In genomic region chr7:47757946-47758371, GRCh38 we compare ENCODE assay signal across 11 cellular contexts.
A peak's percentile ranks its signal among the peaks of the same experiment; 100 is the strongest.
DNase-seq lines count a peak whose midpoint lies in the region; ATAC-seq and TF ChIP-seq lines count a peak whose summit lies in the region.
"Had no signal": no experiment of that assay in that cellular context is flagged by ENCODE, and none has a peak within 500 bp of the region (broad histone marks: within the 10 kb centered on the region; RNA-seq: fewer than 3 reads in every experiment).

No MANE protein-coding gene starts in this region.

- peak overlapping the region; percentile 80 to 96 for H3K27ac ChIP-seq in aorta (ENCODE audit: low read depth in 1 of 2, low read length in 2 of 2)
- H3K27ac ChIP-seq: 22Rv1, WERI-Rb-1 had no signal

- no peak for TF ChIP-seq CTCF in neural crest cell (conservative IDR thresholded peaks at IDR 0.05)

- H3K9me3 Mint-ChIP-seq in neural crest cell, result peaks cover 4% of the 10 kb centered on the region
- H3K9me3 Mint-ChIP-seq in activated naive CD8-positive, alpha-beta T cell treated with anti-CD3 and anti-CD28 coated beads, Interleukin-2, amount 50 U/mL, for 24 hours, result no peaks in the 10 kb centered on the region

- H3K27me3 Mint-ChIP-seq in neural crest cell (ENCODE audit: low read depth), result no peaks in the 10 kb centered on the region
- H3K27me3 Mint-ChIP-seq in activated naive CD8-positive, alpha-beta T cell treated with anti-CD3 and anti-CD28 coated beads, Interleukin-2, amount 50 U/mL, for 24 hours, result no peaks in the 10 kb centered on the region

- intact Hi-C loops in Right ventricle myocardium inferior (cut with DNase I), result no loop called here
- intact Hi-C loops in cardiac septum (cut with DNase I), result no loop called here
- intact Hi-C loops in aorta (cut with DNase I), result loop anchor here (5.0 to 10.0 kb wide), 2 partner anchors 63 to 66 kb away; no protein-coding TSS in a partner anchor

- H3K4me1 Mint-ChIP-seq in neural crest cell, result peaks cover 17% of the 10 kb centered on the region
- H3K4me1 Mint-ChIP-seq in activated naive CD8-positive, alpha-beta T cell treated with anti-CD3 and anti-CD28 coated beads, Interleukin-2, amount 50 U/mL, for 24 hours, result peaks cover 3% of the 10 kb centered on the region

- H3K36me3 Mint-ChIP-seq in neural crest cell (ENCODE audit: low read depth), result no peaks in the 10 kb centered on the region
- H3K36me3 Mint-ChIP-seq in activated naive CD8-positive, alpha-beta T cell treated with anti-CD3 and anti-CD28 coated beads, Interleukin-2, amount 50 U/mL, for 24 hours (ENCODE audit: low read depth), result no peaks in the 10 kb centered on the region

- H3K4me3 ChIP-seq in aorta (ENCODE audit: low read length in 2 of 2), result no peak overlapping the region

- H3K36me3 ChIP-seq in aorta (ENCODE audit: control insufficient read depth in 1 of 2, insufficient read depth in 2 of 2, low read length in 1 of 2), result no peaks in the 10 kb centered on the region
- H3K36me3 ChIP-seq: WERI-Rb-1 had no signal

- peaks cover 3 to 5% of the 10 kb centered on the region in 2 donors for H3K4me1 ChIP-seq in aorta (ENCODE audit: control insufficient read depth in 1 of 2, insufficient read depth in 2 of 2, low read length in 2 of 2)

- ATAC-seq in Right ventricle myocardium inferior (peak; percentile 88), aorta (ENCODE audit: low FRiP score) (peak; percentile 74)
- no peak for ATAC-seq in activated naive CD8-positive, alpha-beta T cell treated with anti-CD3 and anti-CD28 coated beads, Interleukin-2, amount 50 U/mL, for 24 hours

- WGBS in aorta, 2 donors, result 11 to 13% methylated on average over 10 of the region's 10 CpGs

- no peak overlapping the region for H3K4me3 Mint-ChIP-seq in neural crest cell
- H3K4me3 Mint-ChIP-seq in activated naive CD8-positive, alpha-beta T cell treated with anti-CD3 and anti-CD28 coated beads, Interleukin-2, amount 50 U/mL, for 24 hours, result no peak overlapping the region

- H3K27me3 ChIP-seq in aorta (ENCODE audit: control insufficient read depth in 1 of 2, insufficient read depth in 2 of 2, low read length in 1 of 2), result no peaks in the 10 kb centered on the region

- peak overlapping the region; percentile 96 for H3K27ac Mint-ChIP-seq in neural crest cell (ENCODE audit: unreplicated experiment)
- H3K27ac Mint-ChIP-seq in activated naive CD8-positive, alpha-beta T cell treated with anti-CD3 and anti-CD28 coated beads, Interleukin-2, amount 50 U/mL, for 24 hours, result no peak overlapping the region

- H3K9me3 ChIP-seq in aorta (ENCODE audit: control insufficient read depth, low read length), result no peaks in the 10 kb centered on the region

- DNase-seq in Right ventricle myocardium inferior (ENCODE audit: missing footprints) (no peak), cardiac septum (ENCODE audit: low spot score) (no peak), fibroblast of gingiva (ENCODE audit: low read depth) (peak; percentile 97), neural crest cell (ENCODE audit: low read depth, low spot score) (no peak), aorta (peak; percentile 78 to 91), NCI-H2029 (lab: John Stamatoyannopoulos, UW) (no peak)
- DNase-seq in activated effector memory CD4-positive, alpha-beta T cell treated with Interleukin-2 at 50 U/mL for 16 hours, result no peak
- DNase-seq in activated naive CD8-positive, alpha-beta T cell treated with anti-CD3 and anti-CD28 coated beads, Interleukin-2, amount 50 U/mL, for 24 hours, result no peak
- DNase-seq: NCI-H187 treated with DMSO at 0.1 percent for 48 hours, WERI-Rb-1 had no signal

Comparison
In these comparisons a context has a peak if more than half of its experiments do, and no peak if none do; other contexts are left out.
1. DNase-seq: peak in fibroblast of gingiva (single experiment) and aorta (2 of 2); none in Right ventricle myocardium inferior (single experiment), cardiac septum (single experiment), neural crest cell (single experiment), NCI-H2029 (single experiment), activated effector memory CD4-positive, alpha-beta T cell treated with Interleukin-2 at 50 U/mL for 16 hours (single experiment) and activated naive CD8-positive, alpha-beta T cell treated with anti-CD3 and anti-CD28 coated beads, Interleukin-2, amount 50 U/mL, for 24 hours (single experiment).
2. intact Hi-C loops: an anchor here in aorta (5.0 to 10.0 kb wide); none called in Right ventricle myocardium inferior and cardiac septum.